ENCODE assay signal across 25 cellular contexts in the genomic region with DNA sequence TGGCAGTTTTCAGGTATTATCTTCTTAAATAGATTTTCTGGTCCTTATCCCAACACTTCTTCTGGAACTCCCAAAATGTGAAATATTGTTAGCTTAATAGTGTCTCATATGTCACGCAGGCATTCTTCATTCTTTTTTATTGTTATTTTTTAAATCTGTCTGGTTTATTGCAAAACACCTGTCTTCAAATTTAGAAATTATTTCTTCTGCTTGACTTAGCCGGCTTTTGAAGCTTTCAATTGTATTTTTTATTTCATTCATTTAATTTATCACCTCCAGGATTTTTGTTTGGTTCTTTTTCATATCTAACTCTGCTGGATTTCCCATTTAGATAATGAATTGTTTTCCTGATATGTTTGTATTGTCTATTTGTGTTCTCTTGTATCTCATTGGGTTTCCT. TPM values are rescaled to one million over a fixed set of nuclear protein-coding genes. Genes with fewer than 3 reads are reported as not detected.
DNase-seq lines count a peak whose midpoint lies in the region; ATAC-seq, FAIRE-seq and TF ChIP-seq lines count a peak whose summit lies in the region.
"Had no signal": no experiment of that assay in that cellular context is flagged by ENCODE, and none has a peak within 500 bp of the region (broad histone marks: within the 10 kb centered on the region; RNA-seq: fewer than 3 reads in every experiment).

No MANE protein-coding gene starts in this region.

- intact Hi-C loops in HepG2 (cut with micrococcal nuclease; ENCODE audit: unreplicated experiment) (loop anchor here (5.0 kb wide), 1 partner anchor 118 kb away; no protein-coding TSS in a partner anchor), right lobe of liver (cut with DNase I) (no loop called here), K562 (cut with micrococcal nuclease) (no loop called here)

- TF ChIP-seq POLR2A in HepG2 (IDR thresholded peaks at IDR 0.05; ENCODE audit: insufficient read depth in 1 of 2, low read depth in 2 of 2, low read length in 2 of 2) (no peak), right lobe of liver (IDR thresholded peaks at IDR 0.05) (no peak), K562 (conservative IDR thresholded peaks at IDR 0.05) (no peak)

- no peaks in the 10 kb centered on the region for H3K27me3 Mint-ChIP-seq in progenitor cell of endocrine pancreas
- H3K27me3 Mint-ChIP-seq: CD4-positive, alpha-beta T cell had no signal

- H3K4me3 Mint-ChIP-seq in progenitor cell of endocrine pancreas (ENCODE audit: low read depth), result no peak overlapping the region
- H3K4me3 Mint-ChIP-seq: CD4-positive, alpha-beta T cell; CD8-positive, alpha-beta T cell had no signal

- 100% methylated on average over 2 of the region's 2 CpGs for WGBS in HepG2 (ENCODE audit: low lambda C conversion rate)
- 95% methylated on average over 2 of the region's 2 CpGs for WGBS in right lobe of liver (ENCODE audit: insufficient coverage, low coverage, low lambda C conversion rate, missing lambda C conversion rate)
- 34% methylated on average over 2 of the region's 2 CpGs for WGBS in K562 (ENCODE audit: insufficient coverage, low coverage, missing lambda C conversion rate)

- peaks cover 58% of the 10 kb centered on the region for H3K36me3 Mint-ChIP-seq in progenitor cell of endocrine pancreas (ENCODE audit: insufficient read depth)

- H3K9ac ChIP-seq in HepG2 (ENCODE audit: insufficient read depth, low read depth, low read length) (no peak overlapping the region), K562 (ENCODE audit: insufficient read depth in 1 of 2, low read depth in 2 of 2, low read length in 2 of 2) (no peak overlapping the region)
- H3K9ac ChIP-seq: BLaER1 treated with 17β-estradiol and CSF1 and Interleukin-3, amounts not matched to agents 10 nM and 100 nM had no signal

- H3K4me2 ChIP-seq in HepG2 (ENCODE audit: low read depth, low read length) (no peak overlapping the region), K562 (ENCODE audit: insufficient read depth, low read length) (no peak overlapping the region)
- H3K4me2 ChIP-seq: A549; BLaER1 treated with 17β-estradiol and CSF1 and Interleukin-3, amounts not matched to agents 10 nM and 100 nM had no signal

- H3K4me3 ChIP-seq in HepG2 (replicated peaks in 1 of 3; ENCODE audit: insufficient read depth in 1 of 3, low read depth in 2 of 3, low read length in 3 of 3) (no peak overlapping the region), right lobe of liver (no peak overlapping the region), HEK293 (ENCODE audit: low read depth, low read length) (no peak overlapping the region), K562 (no peak overlapping the region), H7 (ENCODE audit: insufficient read depth, low read depth, low read length) (no peak overlapping the region)
- H3K4me3 ChIP-seq: A549, GM12878 had no signal

- BruUV-seq in HepG2 (replicated peaks; lab: Mats Ljungman, UMichigan) (no TSS peak), K562 (replicated peaks; lab: Mats Ljungman, UMichigan) (no TSS peak)

- H3K9me3 Mint-ChIP-seq in progenitor cell of endocrine pancreas (ENCODE audit: low read depth), result peaks cover 38% of the 10 kb centered on the region

- no peaks in the 10 kb centered on the region for H3K79me2 ChIP-seq in HepG2 (ENCODE audit: insufficient read depth, low read length)
- no peaks in the 10 kb centered on the region for H3K79me2 ChIP-seq in K562 (ENCODE audit: control insufficient read depth, insufficient read depth, low read length)

- DNase-seq in HepG2 (ENCODE audit: low spot score) (no peak), right lobe of liver (no peak), K562 (ENCODE audit: extremely low read depth in 1 of 4, low spot score in 3 of 4) (peak in 2 of 4 experiments; percentile 5 to 8), progenitor cell of endocrine pancreas (ENCODE audit: low spot score, unreplicated experiment) (no peak), NCI-H2196 treated with DMSO at 0.1 percent for 48 hours (lab: John Stamatoyannopoulos, UW; ENCODE audit: unreplicated experiment) (no peak), H7 (no peak)
- DNase-seq: ACHN; CD4-positive, alpha-beta T cell; CD8-positive, alpha-beta T cell; DMS 273 treated with DMSO at 0.1 percent for 48 hours; DMS153; DMS53; DMS79; DND-41; EL; GDM1 had no signal

- peak overlapping the region; percentile 87 for H3K27ac Mint-ChIP-seq in progenitor cell of endocrine pancreas
- H3K27ac Mint-ChIP-seq: CD4-positive, alpha-beta T cell; CD8-positive, alpha-beta T cell had no signal

- H3K9me1 ChIP-seq in K562 (ENCODE audit: control insufficient read depth, insufficient read depth, low read length), result no peaks in the 10 kb centered on the region

- TF ChIP-seq EP300 in HepG2 (IDR thresholded peaks at IDR 0.05; ENCODE audit: low read depth in 2 of 2, low read length in 2 of 2) (no peak), HepG2 (CRISPR knock-in tag; IDR thresholded peaks at IDR 0.05; ENCODE audit: borderline replicate concordance) (no peak), K562 (IDR thresholded peaks at IDR 0.05; ENCODE audit: low read length) (no peak)

- TF ChIP-seq RAD21 in HepG2 (CRISPR knock-in tag; IDR thresholded peaks at IDR 0.05) (no peak), K562 (CRISPR knock-in tag; conservative IDR thresholded peaks at IDR 0.05 in 1 of 2, IDR thresholded peaks at IDR 0.05 in 1 of 2) (no peak)

- H3K27me3 ChIP-seq in HepG2 (ENCODE audit: control insufficient read depth in 1 of 2, insufficient read depth in 2 of 2, low read length in 2 of 2) (no peaks in the 10 kb centered on the region), right lobe of liver (no peaks in the 10 kb centered on the region), K562 (ENCODE audit: control insufficient read depth in 2 of 2, insufficient read depth in 2 of 2, low read length in 2 of 2) (no peaks in the 10 kb centered on the region), H7 (ENCODE audit: control insufficient read depth, insufficient read depth, low read length) (peaks cover 16% of the 10 kb centered on the region; the same call in 1 of the 2 replicates)
- H3K27me3 ChIP-seq: BLaER1 treated with 17β-estradiol and CSF1 and Interleukin-3, amounts not matched to agents 10 nM and 100 nM had no signal

- CTCF ChIA-PET in HepG2 (lab: Yijun Ruan, JAX; ENCODE audit: low intra/inter-chr PET ratio, low total read pairs) (no interaction called here), HEK293 (lab: Yijun Ruan, JAX) (no interaction called here), K562 (lab: Yijun Ruan, JAX; ENCODE audit: low intra/inter-chr PET ratio) (no interaction called here)

- no peaks in the 10 kb centered on the region for H3K4me1 ChIP-seq in HepG2 (ENCODE audit: insufficient read depth, low read length)
- no peaks in the 10 kb centered on the region for H3K4me1 ChIP-seq in right lobe of liver
- H3K4me1 ChIP-seq in HEK293 (ENCODE audit: control insufficient read depth, insufficient read depth, low read length), result no peaks in the 10 kb centered on the region
- H3K4me1 ChIP-seq in K562 (replicated peaks in 1 of 2; ENCODE audit: control insufficient read depth in 2 of 2, insufficient read depth in 2 of 2, low read length in 2 of 2), result no peaks in the 10 kb centered on the region
- H3K4me1 ChIP-seq: A549 had no signal

- H3K27ac ChIP-seq in HepG2 (ENCODE audit: extremely low read length, insufficient read depth, low read length) (no peak overlapping the region), right lobe of liver (no peak overlapping the region), HEK293 (ENCODE audit: extremely low read depth, low read depth, low read length) (no peak overlapping the region), K562 (ENCODE audit: extremely low read depth, low read depth, low read length) (no peak overlapping the region)
- H3K27ac ChIP-seq: 22Rv1; A549; BLaER1 treated with 17β-estradiol and CSF1 and Interleukin-3, amounts not matched to agents 10 nM and 100 nM; C4-2B had no signal

- ATAC-seq in HepG2, result no peak
- ATAC-seq in right lobe of liver, result no peak
- ATAC-seq in K562, result no peak
- no peak for ATAC-seq in HG03045 (IDR thresholded peaks at IDR 0.05; ENCODE audit: unreplicated experiment)
- ATAC-seq: A549; CD8-positive, alpha-beta T cell; GM12878 had no signal

- peaks cover 100% of the 10 kb centered on the region for H3K9me3 ChIP-seq in HepG2 (ENCODE audit: low read length)
- H3K9me3 ChIP-seq in right lobe of liver, result peaks cover 0 to 22% (median 0%) of the 10 kb centered on the region in 4 donors
- no peaks in the 10 kb centered on the region for H3K9me3 ChIP-seq in HEK293 (ENCODE audit: control insufficient read depth, insufficient read depth, low read depth, low read length)
- peaks cover 32% of the 10 kb centered on the region for H3K9me3 ChIP-seq in K562 (replicated peaks; ENCODE audit: control insufficient read depth, insufficient read depth, low read depth, low read length)

- TF ChIP-seq CTCF in HepG2 (CRISPR knock-in tag; IDR thresholded peaks at IDR 0.05), result no peak
- no peak for TF ChIP-seq CTCF in right lobe of liver (IDR thresholded peaks at IDR 0.05)
- TF ChIP-seq CTCF in HEK293 (tag by site-specific recombination; IDR thresholded peaks at IDR 0.05), result no peak
- TF ChIP-seq CTCF in K562 (IDR thresholded peaks at IDR 0.05 in 2 of 3, conservative IDR thresholded peaks at IDR 0.05 in 1 of 3; ENCODE audit: insufficient read depth in 2 of 3, low read depth in 1 of 3, low read length in 3 of 3), result no peak
- TF ChIP-seq CTCF in progenitor cell of endocrine pancreas (IDR thresholded peaks at IDR 0.05; ENCODE audit: unreplicated experiment), result no peak

- peaks cover 4% of the 10 kb centered on the region for H3K4me1 Mint-ChIP-seq in progenitor cell of endocrine pancreas (ENCODE audit: low read depth)

- in situ Hi-C loops in HepG2 (cut with HindIII; ENCODE audit: extremely low pct_ligation_motif_present, low pct_unique_long_range_greater_than_20kb) (no loop called here), K562 (cut with MboI) (no loop called here)

- POLR2A ChIA-PET in HepG2 (lab: Yijun Ruan, JAX), result no interaction called here
- POLR2A ChIA-PET in HEK293 (lab: Yijun Ruan, JAX), result no interaction called here
- POLR2A ChIA-PET in K562 (lab: Yijun Ruan, JAX), result no interaction called here

- H2AFZ ChIP-seq in HepG2 (ENCODE audit: low read length) (no peak overlapping the region), K562 (ENCODE audit: low read depth, low read length) (no peak overlapping the region)

- FAIRE-seq in HepG2 (lab: Jason Lieb, UNC) (no peak), K562 (lab: Jason Lieb, UNC) (no peak)
- FAIRE-seq: A549, GM12878, GM12892, GM18507 had no signal

- H3K36me3 ChIP-seq in HepG2 (replicated peaks in 1 of 2; ENCODE audit: control insufficient read depth in 1 of 2, insufficient read depth in 2 of 2, low read length in 2 of 2) (0 out of 5 replicates have a peak, but pooled peaks cover 1 to 4% of the 10 kb centered on the region in 2 experiments), right lobe of liver (no peaks in the 10 kb centered on the region), HEK293 (ENCODE audit: control insufficient read depth in 2 of 2, insufficient read depth in 1 of 2, low read length in 2 of 2) (no peaks in the 10 kb centered on the region), K562 (ENCODE audit: control insufficient read depth, insufficient read depth, low read length) (no peaks in the 10 kb centered on the region), H7 (replicated peaks; ENCODE audit: control insufficient read depth, insufficient read depth, low read length) (no peaks in the 10 kb centered on the region)

- H4K20me1 ChIP-seq in HepG2 (ENCODE audit: insufficient read depth, low read length), result peaks cover 4% of the 10 kb centered on the region; the same call in 1 of the 2 replicates
- H4K20me1 ChIP-seq in K562 (replicated peaks; ENCODE audit: control insufficient read depth, insufficient read depth, low read length), result no peaks in the 10 kb centered on the region
- H4K20me1 ChIP-seq: BLaER1 treated with 17β-estradiol and CSF1 and Interleukin-3, amounts not matched to agents 10 nM and 100 nM had no signal

RNA-seq across cellular contexts. Expression of a gene that starts 49.9 kb away (rescaled TPM):
- total RNA-seq in HepG2 (2016; rRNA removed; fragmentation: Illumina TruSeq; extraction: Trizol) (2.5 and 18.9 TPM in 2 replicates), right lobe of liver (1 to 10 TPM in 2 of 6 experiments, under 1 TPM in 4; 0.37 to 1.7 (median 0.60) TPM), K562 (2014; rRNA removed) (1.2 and 1.3 TPM in 2 replicates), K562 (2014; rRNA removed; fragmentation: Illumina TruSeq; extraction: Trizol) (2.0 TPM in 2 replicates), K562 (2015; rRNA removed; fragmentation: Illumina TruSeq; extraction: Trizol) (2.2 and 2.3 TPM in 2 replicates), K562 (2021) (1.4 and 1.7 TPM in 2 replicates), progenitor cell of endocrine pancreas (18.0 and 18.7 TPM in 2 replicates)
- 0.30 and 0.35 TPM in 2 replicates for total RNA-seq in HepG2 (2016; cell fraction: cytosol; rRNA removed; fragmentation: Illumina TruSeq; extraction: Trizol; ENCODE audit: low read depth)
- total RNA-seq in HepG2 (2016; cell fraction: insoluble cytoplasmic fraction; rRNA removed; fragmentation: Illumina TruSeq; extraction: Trizol), result 2.0 and 16.5 TPM in 2 replicates
- total RNA-seq in HepG2 (2016; cell fraction: membrane; rRNA removed; fragmentation: Illumina TruSeq; extraction: Trizol), result 0.90 and 1.1 TPM in 2 replicates
- total RNA-seq in HepG2 (2016; cell fraction: nucleus; rRNA removed; fragmentation: Illumina TruSeq; extraction: Trizol), result 66.8 and 83.4 TPM in 2 replicates
- polyA plus RNA-seq in HepG2 (2011; rRNA removed) (1.3 TPM in 2 replicates), K562 (2011; rRNA removed) (0.74 and 0.92 TPM in 2 replicates), K562 (2014; fragmentation: Illumina TruSeq; extraction: Trizol) (0.48 and 0.51 TPM in 2 replicates), K562 (2014; fragmentation: Nextera tagmentation; extraction: Ambion mirVana) (under 1 TPM; 0.04 to 0.17 TPM), K562 (2014; rRNA removed) (0.50 and 0.64 TPM in 2 replicates)
- polyA plus RNA-seq in HepG2 (2011; cell fraction: cytosol; rRNA removed), result 0.05 TPM in 2 replicates
- 11.8 and 14.7 TPM in 2 replicates for polyA plus RNA-seq in HepG2 (2011; cell fraction: nucleus; rRNA removed)
- polyA plus RNA-seq in HepG2 (2012), result 1.9 and 2.0 TPM in 2 replicates
- 0.01 and 0.02 TPM in 2 replicates for polyA plus RNA-seq in HepG2 (2016; cell fraction: cytosol; fragmentation: Illumina TruSeq; extraction: Trizol; ENCODE audit: low read depth)
- polyA plus RNA-seq in HepG2 (2016; cell fraction: insoluble cytoplasmic fraction; fragmentation: Illumina TruSeq; extraction: Trizol; ENCODE audit: low read depth), result 0.15 and 0.17 TPM in 2 replicates
- polyA plus RNA-seq in HepG2 (2016; cell fraction: membrane; fragmentation: Illumina TruSeq; extraction: Trizol; ENCODE audit: low read depth), result 0.03 and 0.06 TPM in 2 replicates
- 8.4 and 10.5 TPM in 2 replicates for polyA plus RNA-seq in HepG2 (2016; cell fraction: nucleus; fragmentation: Illumina TruSeq; extraction: Trizol; ENCODE audit: insufficient read depth, low read depth)
- polyA minus RNA-seq in HepG2 (2011; rRNA and poly(A)+ RNA removed; ENCODE audit: low replicate concordance), result 0.05 and 36.1 TPM in 2 replicates
- 0.79 and 0.97 TPM in 2 replicates for polyA minus RNA-seq in HepG2 (2011; cell fraction: cytosol; rRNA and poly(A)+ RNA removed)
- 112 and 125 TPM in 2 replicates for polyA minus RNA-seq in HepG2 (2011; cell fraction: nucleus; rRNA and poly(A)+ RNA removed)
- total RNA-seq in K562 (2011; cell fraction: chromatin; rRNA removed; ENCODE audit: low replicate concordance), result 32.7 and 48.2 TPM in 2 replicates
- 15.8 and 20.9 TPM in 2 replicates for total RNA-seq in K562 (2011; cell fraction: nucleolus; rRNA removed)
- total RNA-seq in K562 (2011; cell fraction: nucleoplasm; rRNA removed), result 36.4 and 61.6 TPM in 2 replicates
- 0.06 and 0.15 TPM in 2 replicates for polyA plus RNA-seq in K562 (2011; cell fraction: cytosol; rRNA removed)
- 5.9 and 6.5 TPM in 2 replicates for polyA plus RNA-seq in K562 (2011; cell fraction: nucleus; rRNA removed)
- polyA plus RNA-seq in K562 (2012), result 0.38 and 0.66 TPM in 2 replicates
- 7.7 and 12.9 TPM in 2 replicates for polyA minus RNA-seq in K562 (2011; rRNA and poly(A)+ RNA removed)
- 0.48 and 1.0 TPM in 2 replicates for polyA minus RNA-seq in K562 (2011; cell fraction: cytosol; rRNA and poly(A)+ RNA removed)
- polyA minus RNA-seq in K562 (2011; cell fraction: nucleus; rRNA and poly(A)+ RNA removed), result 15.9 and 28.0 TPM in 2 replicates
- total RNA-seq in H7 (2014; rRNA removed; shearing (Covaris generic)), result 0.83 and 1.9 TPM in 2 replicates
